Comparison of ENCODE assay signal across 1 cellular context in the genomic region with DNA sequence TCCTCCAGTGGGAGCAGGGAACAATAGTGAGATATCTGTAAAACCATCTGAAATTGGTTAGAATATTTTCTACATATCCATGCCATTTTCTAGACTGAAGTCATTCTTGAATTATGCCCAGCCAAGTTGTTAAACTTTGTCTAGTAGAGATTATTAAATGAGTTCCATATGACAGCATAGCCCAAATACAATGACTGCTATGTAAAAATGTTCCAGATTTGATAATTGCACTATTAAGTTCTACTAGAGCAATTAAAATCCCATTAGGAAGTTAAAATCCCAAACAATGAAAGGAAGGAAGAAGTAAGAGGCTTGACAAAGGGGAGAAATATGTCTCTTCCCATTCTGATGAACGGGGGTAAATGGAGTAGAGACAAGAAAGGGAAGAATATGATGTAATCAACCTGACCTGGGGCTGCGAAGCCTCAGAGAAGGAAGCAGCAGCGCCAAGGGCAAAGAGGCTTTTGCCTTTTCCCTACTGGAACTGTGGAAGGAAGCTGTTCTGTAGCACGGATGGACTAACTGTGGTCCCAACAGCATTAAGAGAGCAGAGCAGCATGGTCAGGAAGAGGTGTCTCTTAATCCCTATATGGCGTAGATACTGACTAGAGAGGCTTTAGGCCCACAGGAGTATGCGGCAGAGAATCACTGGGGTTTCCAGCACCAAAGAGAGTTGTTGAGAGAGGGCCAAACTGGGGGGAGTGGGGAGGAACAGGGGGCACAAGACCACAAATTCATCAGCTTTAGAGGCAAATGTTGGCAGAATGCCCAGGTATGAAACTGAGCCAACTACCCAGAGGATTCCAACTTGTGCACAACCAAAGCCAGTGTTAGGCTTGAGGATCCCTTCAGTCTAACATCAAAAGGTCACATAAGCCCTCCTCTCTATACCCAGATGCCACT.
TF ChIP-seq lines count a peak whose summit lies in the region.

No MANE protein-coding gene starts in this region.

TF ChIP-seq in endothelial cell of umbilical vein, 7 proteins besides CTCF, POLR2A, EP300 and RAD21:
- peak; percentile 67 for TF ChIP-seq JUN (IDR thresholded peaks at IDR 0.05; ENCODE audit: borderline replicate concordance, insufficient read depth, insufficient read length, low read depth)
- TF ChIP-seq GATA2 (IDR thresholded peaks at IDR 0.05; ENCODE audit: insufficient read depth, insufficient read length, low read depth, low read length) = no peak
- TF ChIP-seq POLR2AphosphoS5 (IDR thresholded peaks at IDR 0.05; ENCODE audit: insufficient read depth, low read depth, low read length) = peak; percentile 41
- TF ChIP-seq EZH2 (IDR thresholded peaks at IDR 0.05; ENCODE audit: borderline replicate concordance, low read depth, low read length, severe bottlenecking) = no peak
- peak; percentile 54 for TF ChIP-seq FOS (IDR thresholded peaks at IDR 0.05; ENCODE audit: borderline replicate concordance, insufficient read depth, low read length)
- TF ChIP-seq, protein P1, sequence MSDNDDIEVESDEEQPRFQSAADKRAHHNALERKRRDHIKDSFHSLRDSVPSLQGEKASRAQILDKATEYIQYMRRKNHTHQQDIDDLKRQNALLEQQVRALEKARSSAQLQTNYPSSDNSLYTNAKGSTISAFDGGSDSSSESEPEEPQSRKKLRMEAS (IDR thresholded peaks at IDR 0.05; ENCODE audit: insufficient read depth, insufficient read length) = no peak
- no peak for TF ChIP-seq MYC (IDR thresholded peaks at IDR 0.05; ENCODE audit: low read depth, low read length)
